Comparison of ENCODE assay signal across 1 cellular context in the genomic region with DNA sequence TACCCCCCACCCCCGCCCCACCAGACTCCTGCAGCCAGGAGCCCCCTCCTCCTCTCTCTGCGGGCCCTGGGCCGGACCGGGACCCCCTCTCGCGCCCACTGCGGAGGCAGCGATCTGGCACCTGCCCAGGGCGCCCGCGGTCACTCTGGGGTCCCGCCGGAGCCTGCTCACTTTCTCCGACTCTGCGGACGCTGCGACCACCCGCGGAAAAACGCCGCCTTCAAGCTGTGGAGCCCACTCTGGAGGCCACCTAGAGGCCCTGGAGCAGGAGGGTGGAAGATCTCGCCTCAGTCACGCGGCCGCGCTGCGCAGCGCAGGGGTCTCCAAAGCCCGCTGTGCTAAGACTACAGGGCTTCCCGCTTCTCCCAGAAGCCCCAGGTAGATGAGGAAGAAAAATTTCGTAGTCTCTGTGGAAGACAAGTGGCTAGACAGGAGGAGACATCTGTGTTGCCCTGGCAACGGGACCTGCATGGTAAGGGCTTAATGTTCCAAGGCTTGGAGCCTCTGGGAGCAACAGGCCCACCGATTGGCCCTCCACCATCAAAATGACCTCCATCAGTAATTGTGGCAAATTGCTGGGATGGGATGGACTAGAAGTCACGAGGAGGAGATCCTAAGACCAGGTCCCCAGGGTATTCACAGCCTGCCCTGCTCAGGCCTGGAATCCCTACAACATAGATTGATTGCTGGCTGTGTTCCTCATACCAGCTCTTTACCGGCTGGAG.
A peak's percentile ranks its signal among the peaks of the same experiment; 100 is the strongest.
TF ChIP-seq lines count a peak whose summit lies in the region.

A gene (minus strand): TSS at position 387 of the 725 bp plus-strand sequence. CDS start 1,093 bp downstream, outside the sequence.

TF ChIP-seq in K562, 482 proteins besides CTCF, POLR2A, EP300 and RAD21:
- peak; percentile 60 for TF ChIP-seq RFX1 (IDR thresholded peaks at IDR 0.05)
- TF ChIP-seq NFXL1 (CRISPR knock-in tag; IDR thresholded peaks at IDR 0.05) = no peak
- TF ChIP-seq NFRKB (IDR thresholded peaks at IDR 0.05; ENCODE audit: low read depth) = no peak
